8 cellular contexts compared by ENCODE assay signal in genomic region chr4:37976513-37976912, GRCh38. TPM values are rescaled to one million over a fixed set of nuclear protein-coding genes. Genes with fewer than 3 reads are reported as not detected.
DNase-seq lines count a peak whose midpoint lies in the region; ATAC-seq and TF ChIP-seq lines count a peak whose summit lies in the region.

No MANE protein-coding gene starts in this region.

- H3K27ac ChIP-seq in gastroesophageal sphincter = peak overlapping the region; percentile 92 to 99 (median 98)

- no peaks in the 10 kb centered on the region for H3K36me3 ChIP-seq in gastroesophageal sphincter

- peak overlapping the region; percentile 74 to 84 (median 74) for H3K4me3 Mint-ChIP-seq in T-cell

- H3K4me1 Mint-ChIP-seq in T-cell = peaks cover 6 to 31% (median 26%) of the 10 kb centered on the region in 3 donors

- no peaks in the 10 kb centered on the region for H3K9me3 Mint-ChIP-seq in T-cell

- H3K9me3 ChIP-seq in gastroesophageal sphincter = no peaks in the 10 kb centered on the region

- TF ChIP-seq EP300 in gastroesophageal sphincter (IDR thresholded peaks at IDR 0.05) = no peak

- no peak for TF ChIP-seq CTCF in gastroesophageal sphincter (IDR thresholded peaks at IDR 0.05)

- H3K27me3 Mint-ChIP-seq in T-cell = no peaks in the 10 kb centered on the region

- peak overlapping the region; percentile 70 to 77 for H3K4me3 ChIP-seq in gastroesophageal sphincter

- H3K36me3 Mint-ChIP-seq in T-cell = no peaks in the 10 kb centered on the region

- TF ChIP-seq POLR2A in gastroesophageal sphincter (IDR thresholded peaks at IDR 0.05) (no peak), GM18505 (IDR thresholded peaks at IDR 0.05; ENCODE audit: borderline replicate concordance, extremely low read depth, insufficient read depth, insufficient read length) (no peak)

- H3K27ac Mint-ChIP-seq in T-cell = peak overlapping the region; percentile 74 to 75

- ATAC-seq in T-cell (replicated peaks in 1 of 4) (no peak), gastroesophageal sphincter (peak; percentile 10), GM18505 (IDR thresholded peaks at IDR 0.05; ENCODE audit: unreplicated experiment) (no peak), HG03354 (IDR thresholded peaks at IDR 0.05; ENCODE audit: poor library complexity, severe bottlenecking, unreplicated experiment) (no peak)

- CTCF ChIA-PET in T-cell (lab: Charles Lee) = interaction anchor here (0.7 to 0.8 kb wide), 3 partner anchors 85 to 1868 kb away, joined by 3 to 4 read pairs (median 3); a partner anchor contains a TSS

- peak; percentile 7 for DNase-seq in GM03348 (ENCODE audit: low spot score)
- DNase-seq in T-cell = no peak
- peak; percentile 59 for DNase-seq in renal cortical epithelial cell (ENCODE audit: low read depth)
- DNase-seq in NCI-H2107 (lab: John Stamatoyannopoulos, UW) = no peak
- DNase-seq in SKM-1 (lab: John Stamatoyannopoulos, UW; ENCODE audit: unreplicated experiment) = no peak

- peaks cover 2 to 46% (median 7%) of the 10 kb centered on the region in 3 donors for H3K4me1 ChIP-seq in gastroesophageal sphincter

- POLR2A ChIA-PET in T-cell (lab: Charles Lee) = interaction anchor here in 1 of 2 donors (0.6 kb wide), 1 partner anchor 85 kb away, joined by 3 read pairs; no protein-coding TSS in a partner anchor

- H3K27me3 ChIP-seq in gastroesophageal sphincter = no peaks in the 10 kb centered on the region

- WGBS in gastroesophageal sphincter (ENCODE audit: low coverage in 1 of 2), 2 donors = 30 to 36% methylated on average over 3 of the region's 3 CpGs

RNA-seq across cellular contexts. Expression of gene PTTG2, which starts 16.3 kb away (rescaled TPM):
- total RNA-seq in T-cell (1 to 10 TPM; 1.4 to 2.3 (median 1.7) TPM), gastroesophageal sphincter (1 to 10 TPM in 2 of 4 donors, under 1 TPM in 1, not detected in 1; 0.62 to 3.5 (median 2.5) TPM), renal cortical epithelial cell (not detected in 2 replicates)

Comparison
In these comparisons a context has a peak if more than half of its experiments do, and no peak if none do; other contexts are left out.
1. DNase-seq: peak in GM03348 (single experiment) and renal cortical epithelial cell (single experiment); none in T-cell (0 of 34), NCI-H2107 (single experiment) and SKM-1 (single experiment).